ENCODE assay signal across 1 cellular context in genomic region chr7:102975854-102976253, GRCh38.
TF ChIP-seq lines count a peak whose summit lies in the region.

No MANE protein-coding gene starts in this region.

TF ChIP-seq in IMR-90, 13 proteins besides CTCF, POLR2A, EP300 and RAD21 (continued from another document):
- no peak for TF ChIP-seq USF2 (IDR thresholded peaks at IDR 0.05; ENCODE audit: low read depth, low read length)
- no peak for TF ChIP-seq SMC3 (IDR thresholded peaks at IDR 0.05; ENCODE audit: low read depth, low read length)
- TF ChIP-seq CHD1 (IDR thresholded peaks at IDR 0.05; ENCODE audit: low read depth, low read length) = no peak
